ENCODE assay signal across 33 cellular contexts in genomic region chr14:56896231-56896630, GRCh38.
"Had no signal": no experiment of that assay in that cellular context is flagged by ENCODE, and none has a peak within 500 bp of the region (broad histone marks: within the 10 kb centered on the region; RNA-seq: fewer than 3 reads in every experiment).

No MANE protein-coding gene starts in this region.

- H3K36me3 ChIP-seq: MG63 had no signal

- H3K27me3 ChIP-seq: MG63 had no signal

- H3K4me3 ChIP-seq: MG63 had no signal

- DNase-seq: Karpas-422, Kasumi-1, MG63, MM.1S, NCI-H1048, NCI-H1092, NCI-H1092 treated with DMSO at 0.1 percent for 48 hours, NCI-H1105, NCI-H1105 treated with DMSO at 0.1 percent for 48 hours, NCI-H1417, NCI-H1417 treated with DMSO at 0.1 percent for 48 hours, NCI-H1436, NCI-H1436 treated with DMSO at 0.1 percent for 48 hours, NCI-H146, NCI-H1694, NCI-H1694 treated with DMSO at 0.1 percent for 48 hours, NCI-H187, NCI-H187 treated with DMSO at 0.1 percent for 48 hours, NCI-H1930, NCI-H2029, NCI-H2029 treated with DMSO at 0.1 percent for 48 hours, NCI-H2081, NCI-H2081 treated with DMSO at 0.1 percent for 48 hours, NCI-H2107, NCI-H2171, NCI-H2171 treated with DMSO at 0.1 percent for 48 hours, NCI-H2227 treated with DMSO at 0.1 percent for 48 hours, NCI-H226, NCI-H345, NCI-H446, NCI-H446 treated with DMSO at 0.1 percent for 48 hours, NCI-H510A, NCI-H510A treated with DMSO at 0.1 percent for 48 hours had no signal

- H3K9me3 ChIP-seq: MG63 had no signal
